Comparison of ENCODE assay signal across 37 cellular contexts in the genomic region with DNA sequence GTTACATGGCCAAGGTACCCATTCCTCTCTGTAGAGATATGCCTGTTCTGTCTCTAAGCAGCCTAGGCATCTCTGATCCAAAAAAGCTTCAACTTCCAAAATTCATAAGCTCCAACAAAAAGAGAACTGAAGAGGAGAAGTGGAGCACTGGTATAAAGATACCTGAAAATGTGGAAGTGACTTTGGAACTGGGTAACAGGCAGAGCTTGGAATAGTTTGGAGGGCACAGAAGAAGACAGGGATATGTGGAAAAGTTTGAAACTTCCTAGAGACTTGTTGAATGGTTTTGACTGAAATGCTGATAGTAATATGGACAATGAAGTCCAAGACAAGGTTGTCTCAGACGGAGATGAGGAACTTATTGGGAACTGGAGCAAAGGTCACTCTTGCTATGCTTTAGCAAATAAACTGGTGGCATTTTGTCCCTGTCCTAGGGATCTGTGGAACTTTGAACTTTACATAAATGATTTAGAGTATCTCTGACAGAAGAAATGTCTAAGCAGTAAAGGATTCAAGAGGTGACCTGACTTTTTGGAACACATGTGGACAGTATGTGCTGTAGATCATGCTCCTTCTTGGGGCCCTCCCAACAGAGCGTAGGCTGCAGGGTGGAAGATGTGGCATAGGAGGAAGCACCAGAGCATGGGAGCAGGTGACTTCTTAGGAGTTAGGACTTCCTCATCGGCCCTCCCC.
"Had no signal": no experiment of that assay in that cellular context is flagged by ENCODE, and none has a peak within 500 bp of the region (broad histone marks: within the 10 kb centered on the region; RNA-seq: fewer than 3 reads in every experiment).

No MANE protein-coding gene starts in this region.

- H3K27ac Mint-ChIP-seq: activated B cell treated with CpG ODN at 0.5 μM for 24 hours; activated CD8-positive, alpha-beta memory T cell treated with anti-CD3 and anti-CD28 coated beads, Interleukin-2, amount 10 ng/mL, durations not matched to agents 7 days and 5 days; activated CD8-positive, alpha-beta T cell treated with anti-CD3 and anti-CD28 coated beads, Interleukin-2, amount 10 ng/mL, durations not matched to agents 7 days and 5 days; activated naive CD4-positive, alpha-beta T cell treated with anti-CD3 and anti-CD28 coated beads for 36 hours; activated naive CD4-positive, alpha-beta T cell treated with anti-CD3 and anti-CD28 coated beads, Interleukin-2, amount 50 U/mL, for 24 hours; activated naive CD8-positive, alpha-beta T cell treated with anti-CD3 and anti-CD28 coated beads for 36 hours; activated naive CD8-positive, alpha-beta T cell treated with anti-CD3 and anti-CD28 coated beads, Interleukin-2, amount 50 U/mL, for 24 hours; activated T-helper 1 cell treated with anti-CD3 and anti-CD28 coated beads, Interleukin-12 subunit alpha, Interleukin-12 subunit beta, Interleukin-2, Interleukin-4 antibody, amounts not matched to agents 30 ng/mL and 10 ng/mL and 1 ng/mL, durations not matched to agents 14 hours and 24 hours and 36 hours; activated T-helper 2 cell treated with anti-CD3 and anti-CD28 coated beads, Interferon-gamma antibody, Interleukin-2, Interleukin-4, amounts not matched to agents 10 μg/mL and 5 μg/mL and 100 μg/mL, durations not matched to agents 14 hours and 24 hours and 36 hours; T-helper 17 cell; T-helper 2 cell treated with Interferon-gamma antibody and Interleukin-4, amounts not matched to agents 5 μg/mL and 100 μg/mL, for 36 hours had no signal

- H3K9me3 ChIP-seq: adrenal gland, body of pancreas, esophagus squamous epithelium had no signal

- H3K9me3 Mint-ChIP-seq: activated T-helper 1 cell treated with anti-CD3 and anti-CD28 coated beads, Interleukin-12 subunit alpha, Interleukin-12 subunit beta, Interleukin-2, Interleukin-4 antibody, amounts not matched to agents 30 ng/mL and 10 ng/mL and 1 ng/mL, durations not matched to agents 14 hours and 24 hours and 36 hours had no signal

- H3K27me3 ChIP-seq: adrenal gland, body of pancreas, esophagus squamous epithelium, gastroesophageal sphincter had no signal

- H3K4me3 Mint-ChIP-seq: activated B cell treated with CpG ODN at 0.5 μM for 24 hours; activated CD8-positive, alpha-beta memory T cell treated with anti-CD3 and anti-CD28 coated beads, Interleukin-2, amount 10 ng/mL, durations not matched to agents 7 days and 5 days; activated CD8-positive, alpha-beta T cell treated with anti-CD3 and anti-CD28 coated beads, Interleukin-2, amount 10 ng/mL, durations not matched to agents 7 days and 5 days; activated naive CD4-positive, alpha-beta T cell treated with anti-CD3 and anti-CD28 coated beads for 36 hours; activated naive CD4-positive, alpha-beta T cell treated with anti-CD3 and anti-CD28 coated beads, Interleukin-2, amount 50 U/mL, for 24 hours; activated naive CD8-positive, alpha-beta T cell treated with anti-CD3 and anti-CD28 coated beads for 36 hours; activated naive CD8-positive, alpha-beta T cell treated with anti-CD3 and anti-CD28 coated beads, Interleukin-2, amount 50 U/mL, for 24 hours; activated T-helper 1 cell treated with anti-CD3 and anti-CD28 coated beads, Interleukin-12 subunit alpha, Interleukin-12 subunit beta, Interleukin-2, Interleukin-4 antibody, amounts not matched to agents 30 ng/mL and 10 ng/mL and 1 ng/mL, durations not matched to agents 14 hours and 24 hours and 36 hours; T-helper 17 cell; T-helper 2 cell treated with Interferon-gamma antibody and Interleukin-4, amounts not matched to agents 5 μg/mL and 100 μg/mL, for 36 hours had no signal

- H3K27me3 Mint-ChIP-seq: activated B cell treated with CpG ODN at 0.5 μM for 24 hours; activated CD8-positive, alpha-beta memory T cell treated with anti-CD3 and anti-CD28 coated beads, Interleukin-2, amount 10 ng/mL, durations not matched to agents 7 days and 5 days; activated naive CD4-positive, alpha-beta T cell treated with anti-CD3 and anti-CD28 coated beads, Interleukin-2, amount 50 U/mL, for 24 hours; activated naive CD8-positive, alpha-beta T cell treated with anti-CD3 and anti-CD28 coated beads for 36 hours; activated naive CD8-positive, alpha-beta T cell treated with anti-CD3 and anti-CD28 coated beads, Interleukin-2, amount 50 U/mL, for 24 hours; T-helper 17 cell had no signal

- H3K27ac ChIP-seq: adrenal gland, body of pancreas, epithelial cell of prostate, esophagus squamous epithelium, gastroesophageal sphincter, WERI-Rb-1 had no signal

- H3K4me3 ChIP-seq: adrenal gland, body of pancreas, esophagus squamous epithelium, gastroesophageal sphincter had no signal

- H3K4me1 ChIP-seq: adrenal gland, esophagus squamous epithelium, gastroesophageal sphincter had no signal

- H3K36me3 Mint-ChIP-seq: activated CD8-positive, alpha-beta memory T cell treated with anti-CD3 and anti-CD28 coated beads, Interleukin-2, amount 10 ng/mL, durations not matched to agents 7 days and 5 days had no signal

- H3K4me1 Mint-ChIP-seq: activated B cell treated with CpG ODN at 0.5 μM for 24 hours; activated CD8-positive, alpha-beta memory T cell treated with anti-CD3 and anti-CD28 coated beads, Interleukin-2, amount 10 ng/mL, durations not matched to agents 7 days and 5 days; activated naive CD4-positive, alpha-beta T cell treated with anti-CD3 and anti-CD28 coated beads, Interleukin-2, amount 50 U/mL, for 24 hours; activated naive CD8-positive, alpha-beta T cell treated with anti-CD3 and anti-CD28 coated beads for 36 hours; activated naive CD8-positive, alpha-beta T cell treated with anti-CD3 and anti-CD28 coated beads, Interleukin-2, amount 50 U/mL, for 24 hours; T-helper 17 cell had no signal

- H3K36me3 ChIP-seq: adrenal gland, esophagus squamous epithelium, gastroesophageal sphincter, WERI-Rb-1 had no signal

- DNase-seq: activated B cell treated with CpG ODN at 0.5 μM for 24 hours; activated CD4-positive, alpha-beta T cell treated with anti-CD3 and anti-CD28 coated beads for 48 hours; activated CD4-positive, alpha-beta T cell treated with anti-CD3 and anti-CD28 coated beads, Interleukin-2, amount 50 U/mL, for 1 hour; activated CD4-positive, alpha-beta T cell treated with anti-CD3 and anti-CD28 coated beads, Interleukin-2, amount 50 U/mL, for 48 hours; activated CD8-positive, alpha-beta memory T cell treated with anti-CD3 and anti-CD28 coated beads, Interleukin-2, amount 10 ng/mL, durations not matched to agents 7 days and 5 days; activated CD8-positive, alpha-beta memory T cell treated with anti-CD3 and anti-CD28 coated beads, Interleukin-2, amount 50 U/mL, for 4 hours; activated CD8-positive, alpha-beta T cell treated with anti-CD3 and anti-CD28 coated beads, Interleukin-2, amount 10 ng/mL, durations not matched to agents 7 days and 5 days; activated effector memory CD4-positive, alpha-beta T cell treated with anti-CD3 and anti-CD28 coated beads, Interleukin-2, amount 50 U/mL, for 16 hours; activated naive CD4-positive, alpha-beta T cell treated with anti-CD3 and anti-CD28 coated beads for 36 hours; activated naive CD8-positive, alpha-beta T cell treated with anti-CD3 and anti-CD28 coated beads for 36 hours; activated naive CD8-positive, alpha-beta T cell treated with anti-CD3 and anti-CD28 coated beads, Interleukin-2, amount 50 U/mL, for 24 hours; activated T-cell treated with anti-CD3 and anti-CD28 coated beads, Interleukin-2, amount 50 U/mL, for 1 hour; activated T-cell treated with anti-CD3 and anti-CD28 coated beads, Interleukin-2, amount 50 U/mL, for 48 hours; adrenal gland; amygdala; aorta; body of pancreas; caudate nucleus; cortex of kidney; dermis blood vessel endothelial cell; effector CD4-positive, alpha-beta T cell; esophagus squamous epithelium; foreskin melanocyte; T-helper 1 cell; T-helper 17 cell; T1000; WERI-Rb-1 had no signal

- FAIRE-seq: colon, endometrium, endothelial cell of umbilical vein had no signal

- ATAC-seq: activated CD4-positive, CD25-positive, alpha-beta regulatory T cell treated with anti-CD3 and anti-CD28 coated beads, Interleukin-2, amount 50 U/mL, for 24 hours; activated CD8-positive, alpha-beta memory T cell treated with anti-CD3 and anti-CD28 coated beads, Interleukin-2, amount 10 ng/mL, durations not matched to agents 7 days and 5 days; activated CD8-positive, alpha-beta T cell treated with anti-CD3 and anti-CD28 coated beads, Interleukin-2, amount 10 ng/mL, durations not matched to agents 7 days and 5 days; activated naive CD8-positive, alpha-beta T cell treated with anti-CD3 and anti-CD28 coated beads, Interleukin-2, amount 50 U/mL, for 24 hours; body of pancreas; gastroesophageal sphincter; T-helper 17 cell had no signal
